In the genomic region with DNA sequence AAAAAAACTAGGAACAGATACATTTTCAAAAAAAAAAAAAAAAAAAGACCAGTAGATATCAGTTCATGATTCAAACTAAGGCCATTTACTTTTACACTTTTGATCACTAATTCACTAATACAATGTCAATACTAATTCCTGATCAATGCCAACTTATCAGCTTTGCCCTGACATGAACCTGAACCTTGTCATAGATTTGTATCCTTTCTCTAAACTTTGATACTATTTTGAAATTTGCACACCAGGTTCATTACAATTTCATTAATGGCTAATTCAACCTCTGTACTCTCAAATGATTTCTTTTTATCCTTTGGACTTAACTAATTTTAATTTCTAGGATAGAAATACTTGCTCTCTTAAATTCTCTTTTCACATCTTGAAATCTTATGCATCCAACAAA, we compare ENCODE assay signal across 22 cellular contexts. TPM values are rescaled to one million over a fixed set of nuclear protein-coding genes. Genes with fewer than 3 reads are reported as not detected.
"Had no signal": no experiment of that assay in that cellular context is flagged by ENCODE, and none has a peak within 500 bp of the region (broad histone marks: within the 10 kb centered on the region; RNA-seq: fewer than 3 reads in every experiment).

No MANE protein-coding gene starts in this region.

- DNase-seq: IMR-90, Karpas-422, KG1, MG63, NCI-H1092, NCI-H1105 treated with DMSO at 0.1 percent for 48 hours, NCI-H1417 treated with DMSO at 0.1 percent for 48 hours, NCI-H187, NCI-H2029, NCI-H2081 treated with DMSO at 0.1 percent for 48 hours, NCI-H2171, NCI-H226, NCI-H446, NCI-H510A, NCI-H524 treated with DMSO at 0.1 percent for 48 hours, NCI-H69, NCI-H774, Right ventricle myocardium superior, RPMI8226, SIG-M5 had no signal

- H3K4me1 ChIP-seq: SJSA1 had no signal

- H3K27ac ChIP-seq: SJSA1, SK-N-MC had no signal

- H3K4me3 ChIP-seq: MG63, SJSA1, SK-N-MC had no signal

- H3K9me3 ChIP-seq: MG63, SJSA1 had no signal

- H3K27me3 ChIP-seq: MG63, SJSA1 had no signal

- H3K36me3 ChIP-seq: MG63, SJSA1 had no signal

RNA-seq across cellular contexts. Expression of a gene that starts 37.7 kb away (rescaled TPM):
- total RNA-seq: IMR-90, Right ventricle myocardium superior, SJSA1 had no signal
